Comparison of ENCODE assay signal across 10 cellular contexts in the genomic region with DNA sequence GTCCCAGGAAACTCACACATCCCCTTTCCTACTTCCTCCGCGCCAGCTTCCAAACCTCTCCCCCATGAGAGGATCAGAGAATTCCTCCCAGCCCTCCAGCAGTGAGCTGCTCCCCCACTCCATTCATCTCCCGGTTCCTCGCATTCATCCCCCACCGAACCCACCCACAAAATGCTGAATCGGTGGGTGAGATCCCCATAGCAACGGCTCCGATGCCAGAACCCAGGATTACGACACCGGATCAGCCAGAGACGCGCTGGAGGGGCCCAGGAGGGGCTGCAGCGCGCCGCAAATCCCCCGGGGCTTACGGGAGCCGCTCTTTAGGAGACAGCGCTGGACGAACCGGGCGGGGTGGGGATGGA.
A peak's percentile ranks its signal among the peaks of the same experiment; 100 is the strongest.
DNase-seq lines count a peak whose midpoint lies in the region; ATAC-seq and TF ChIP-seq lines count a peak whose summit lies in the region.
"Had no signal": no experiment of that assay in that cellular context is flagged by ENCODE, and none has a peak within 500 bp of the region (broad histone marks: within the 10 kb centered on the region; RNA-seq: fewer than 3 reads in every experiment).

No MANE protein-coding gene starts in this region.

- H2AFZ ChIP-seq in mammary epithelial cell (ENCODE audit: low read depth, low read length): peak overlapping the region; percentile 32

- 26% methylated on average over 3 of the region's 22 CpGs for WGBS in mammary epithelial cell (ENCODE audit: low coverage, missing lambda C conversion rate)
- 7 to 11% (median 8%) methylated on average over 22 of the region's 22 CpGs for WGBS in psoas muscle, 3 donors

- H3K9ac ChIP-seq in mammary epithelial cell (ENCODE audit: insufficient read depth, low read length): no peak overlapping the region

- CTCF ChIA-PET in MCF 10A (lab: Yijun Ruan, JAX) (no interaction called here), mammary epithelial cell (lab: Charles Lee; ENCODE audit: low non-redundant PET) (no interaction called here)

- no peak overlapping the region for H3K4me2 ChIP-seq in mammary epithelial cell (ENCODE audit: insufficient read depth, low read depth, low read length)

- intact Hi-C loops in breast epithelium (cut with DNase I; ENCODE audit: low total_unique reads): no loop called here
- intact Hi-C loops in MCF 10A (cut with micrococcal nuclease): no loop called here
- intact Hi-C loops in mammary epithelial cell (cut with micrococcal nuclease): no loop called here
- intact Hi-C loops in left lung (cut with DNase I): no loop called here
- intact Hi-C loops in psoas muscle (cut with DNase I): loop anchor here in 1 of 2 donors (10.0 kb wide), 1 partner anchor 297 kb away; no protein-coding TSS in a partner anchor

- no peak overlapping the region for H3K27ac ChIP-seq in breast epithelium
- H3K27ac ChIP-seq in mammary epithelial cell (ENCODE audit: insufficient read depth, low read depth, low read length): no peak overlapping the region
- H3K27ac ChIP-seq in left lung: peak overlapping the region in 1 of 2 donors; percentile 26
- H3K27ac ChIP-seq in thoracic aorta: no peak overlapping the region
- no peak overlapping the region for H3K27ac ChIP-seq in psoas muscle

- DNase-seq in breast epithelium (ENCODE audit: low spot score in 2 of 2): no peak
- no peak for DNase-seq in MCF 10A (ENCODE audit: unreplicated experiment)
- DNase-seq in mammary epithelial cell: no peak
- no peak for DNase-seq in left lung
- DNase-seq in thoracic aorta (ENCODE audit: low spot score): no peak
- DNase-seq in psoas muscle: no peak
- DNase-seq in NCI-H446 treated with DMSO at 0.1 percent for 48 hours (lab: John Stamatoyannopoulos, UW): no peak
- DNase-seq: AML-193 had no signal

- H3K4me1 ChIP-seq in breast epithelium (no peaks in the 10 kb centered on the region), mammary epithelial cell (ENCODE audit: insufficient read depth, low read length) (peaks cover 4% of the 10 kb centered on the region), left lung (peaks cover 6 to 14% of the 10 kb centered on the region in 2 donors), thoracic aorta (ENCODE audit: control insufficient read depth in 1 of 2, low read depth in 2 of 2) (peaks cover 0 to 13% of the 10 kb centered on the region in 2 donors), psoas muscle (no peaks in the 10 kb centered on the region)

- H3K4me3 ChIP-seq in breast epithelium: peak overlapping the region in 2 of 3 donors; percentile 41 to 61
- no peak overlapping the region for H3K4me3 ChIP-seq in mammary epithelial cell (replicated peaks in 1 of 3; ENCODE audit: insufficient read depth in 1 of 3, low read depth in 2 of 3, low read length in 3 of 3)
- H3K4me3 ChIP-seq in left lung: peak overlapping the region in 1 of 2 donors; percentile 29
- peak overlapping the region; percentile 55 for H3K4me3 ChIP-seq in thoracic aorta
- H3K4me3 ChIP-seq in psoas muscle: no peak overlapping the region

- H3K4me1 Mint-ChIP-seq in MCF 10A (ENCODE audit: insufficient read depth, unreplicated experiment): no peaks in the 10 kb centered on the region

- H3K4me3 Mint-ChIP-seq in MCF 10A (ENCODE audit: unreplicated experiment): no peak overlapping the region

- H3K36me3 ChIP-seq in breast epithelium (no peaks in the 10 kb centered on the region), mammary epithelial cell (ENCODE audit: insufficient read depth, low read length) (no peaks in the 10 kb centered on the region), left lung (no peaks in the 10 kb centered on the region), thoracic aorta (no peaks in the 10 kb centered on the region), psoas muscle (ENCODE audit: insufficient read depth in 1 of 2, low read depth in 1 of 2) (no peaks in the 10 kb centered on the region)

- no peaks in the 10 kb centered on the region for H3K36me3 Mint-ChIP-seq in MCF 10A (ENCODE audit: insufficient read depth, unreplicated experiment)

- H3K9me3 ChIP-seq in breast epithelium (no peaks in the 10 kb centered on the region), mammary epithelial cell (replicated peaks; ENCODE audit: insufficient read depth, low read length) (no peaks in the 10 kb centered on the region), left lung (no peaks in the 10 kb centered on the region), thoracic aorta (no peaks in the 10 kb centered on the region), psoas muscle (no peaks in the 10 kb centered on the region)

- in situ Hi-C loops in mammary epithelial cell (cut with MboI; ENCODE audit: low sequenced_read_pairs in 2 of 2): no loop called here

- no peaks in the 10 kb centered on the region for H3K79me2 ChIP-seq in mammary epithelial cell (ENCODE audit: insufficient read depth, low read length)

- dilution Hi-C loops in mammary epithelial cell (cut with HindIII; ENCODE audit: low sequenced_read_pairs): no loop called here

- no peaks in the 10 kb centered on the region for H3K9me3 Mint-ChIP-seq in MCF 10A (ENCODE audit: unreplicated experiment)
- H3K9me3 Mint-ChIP-seq: stimulated activated naive CD8-positive, alpha-beta T cell treated with anti-CD3 and anti-CD28 coated beads, Interleukin-15, Interleukin-2, amounts not matched to agents 100 ng/mL and 50 ng/mL, for 24 hours had no signal

- BruUV-seq in MCF 10A (replicated peaks; lab: Mats Ljungman, UMichigan) (no TSS peak), mammary epithelial cell (replicated peaks; lab: Mats Ljungman, UMichigan) (no TSS peak)

- no peak for TF ChIP-seq POLR2A in breast epithelium (IDR thresholded peaks at IDR 0.05)

- TF ChIP-seq CTCF in breast epithelium (IDR thresholded peaks at IDR 0.05) (no peak), MCF 10A (IDR thresholded peaks at IDR 0.05; ENCODE audit: unreplicated experiment) (no peak), mammary epithelial cell (conservative IDR thresholded peaks at IDR 0.05 in 1 of 2, IDR thresholded peaks at IDR 0.05 in 1 of 2; ENCODE audit: extremely low read depth in 1 of 2, insufficient read depth in 1 of 2, low read depth in 1 of 2, low read length in 2 of 2) (no peak), left lung (IDR thresholded peaks at IDR 0.05) (no peak), thoracic aorta (IDR thresholded peaks at IDR 0.05) (no peak), psoas muscle (IDR thresholded peaks at IDR 0.05) (no peak)

- no peaks in the 10 kb centered on the region for H4K20me1 ChIP-seq in mammary epithelial cell (ENCODE audit: insufficient read depth, low read length)

- no peak overlapping the region for H3K27ac Mint-ChIP-seq in MCF 10A (ENCODE audit: low read depth, unreplicated experiment)
- H3K27ac Mint-ChIP-seq: stimulated activated naive CD8-positive, alpha-beta T cell treated with anti-CD3 and anti-CD28 coated beads, Interleukin-15, Interleukin-2, amounts not matched to agents 100 ng/mL and 50 ng/mL, for 24 hours had no signal

- H3K27me3 ChIP-seq in breast epithelium (peaks cover 0 to 16% of the 10 kb centered on the region in 2 donors), mammary epithelial cell (ENCODE audit: insufficient read depth, low read length) (peaks cover 12% of the 10 kb centered on the region), left lung (peaks cover 14 to 49% of the 10 kb centered on the region in 2 donors), thoracic aorta (replicated peaks; ENCODE audit: insufficient read depth) (no peaks in the 10 kb centered on the region), psoas muscle (ENCODE audit: insufficient read depth in 3 of 3, low read length in 2 of 3) (peaks cover 2 to 37% (median 24%) of the 10 kb centered on the region in 3 donors)

- peak; percentile 18 for ATAC-seq in left lung
- no peak for ATAC-seq in thoracic aorta (ENCODE audit: insufficient number of reproducible peaks, low FRiP score, low read depth)
- ATAC-seq in psoas muscle: no peak
- ATAC-seq in GM21423 (IDR thresholded peaks at IDR 0.05; ENCODE audit: unreplicated experiment): no peak

- peaks cover 18% of the 10 kb centered on the region for H3K27me3 Mint-ChIP-seq in MCF 10A (ENCODE audit: insufficient read depth, unreplicated experiment)

- POLR2A ChIA-PET in MCF 10A (lab: Yijun Ruan, JAX): no interaction called here

Comparison
In these comparisons a context has a peak if more than half of its experiments do, and no peak if none do; other contexts are left out.
1. H3K4me3 ChIP-seq: peak in breast epithelium (2 of 3) and thoracic aorta (single experiment); none in mammary epithelial cell (0 of 3) and psoas muscle (single experiment).